Comparison of ENCODE assay signal across 11 cellular contexts in genomic region chr9:3687136-3687535, GRCh38.
"Had no signal": no experiment of that assay in that cellular context is flagged by ENCODE, and none has a peak within 500 bp of the region (broad histone marks: within the 10 kb centered on the region; RNA-seq: fewer than 3 reads in every experiment).

No MANE protein-coding gene starts in this region.

- H3K27ac ChIP-seq: GM23248 had no signal

- H3K4me1 ChIP-seq: HAP-1 had no signal

- ATAC-seq: GM23338, HCT116 had no signal

- H3K9ac ChIP-seq: GM23248 had no signal

- H3K4me3 ChIP-seq: GM23248, GM23338, HAP-1 had no signal

- DNase-seq: GM23248, GOT3, H7, H9, HCEC 1CT, HFFc6 had no signal

- H2AFZ ChIP-seq: GM23248, GM23338 had no signal

- H3K36me3 ChIP-seq: HAP-1 had no signal

- H3K9me3 ChIP-seq: HAP-1 had no signal

- FAIRE-seq: H1, H54 had no signal

- H3K4me2 ChIP-seq: GM23338 had no signal
